Comparison of ENCODE assay signal across 27 cellular contexts in the genomic region with DNA sequence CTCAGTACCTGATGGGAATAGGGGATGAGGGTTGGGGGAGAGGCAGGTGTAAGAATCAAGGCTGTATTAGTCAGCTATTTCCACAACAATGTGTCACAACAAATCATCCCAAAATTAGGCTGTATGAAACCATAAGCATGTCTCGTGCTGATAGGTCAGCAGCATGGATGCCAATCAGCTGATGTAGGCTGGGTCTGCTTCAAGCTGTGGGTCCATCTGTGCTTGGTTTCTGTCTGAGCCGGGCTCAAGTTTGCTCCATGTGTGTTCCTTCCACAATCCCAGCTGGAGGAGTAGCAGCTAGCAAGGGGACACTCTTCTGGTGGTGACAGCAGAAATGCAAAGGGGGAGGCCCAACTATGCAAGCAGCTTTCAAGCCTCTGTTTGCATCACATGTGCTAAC.
"Had no signal": no experiment of that assay in that cellular context is flagged by ENCODE, and none has a peak within 500 bp of the region (broad histone marks: within the 10 kb centered on the region; RNA-seq: fewer than 3 reads in every experiment).

No MANE protein-coding gene starts in this region.

- H3K27me3 ChIP-seq: breast epithelium, dorsolateral prefrontal cortex, gastroesophageal sphincter, hepatocyte, pancreas, sigmoid colon, thyroid gland, upper lobe of left lung, vagina had no signal

- H3K4me1 ChIP-seq: breast epithelium, gastroesophageal sphincter, pancreas, prostate gland, sigmoid colon, vagina had no signal

- H3K27ac Mint-ChIP-seq: activated naive CD4-positive, alpha-beta T cell treated with anti-CD3 and anti-CD28 coated beads, Interleukin-2, amount 50 U/mL, for 24 hours; activated naive CD8-positive, alpha-beta T cell treated with anti-CD3 and anti-CD28 coated beads, Interleukin-2, amount 50 U/mL, for 24 hours; nephron had no signal

- H3K9me3 Mint-ChIP-seq: activated naive CD4-positive, alpha-beta T cell treated with anti-CD3 and anti-CD28 coated beads, Interleukin-2, amount 50 U/mL, for 24 hours; activated naive CD8-positive, alpha-beta T cell treated with anti-CD3 and anti-CD28 coated beads, Interleukin-2, amount 50 U/mL, for 24 hours; nephron had no signal

- H3K4me3 Mint-ChIP-seq: activated naive CD4-positive, alpha-beta T cell treated with anti-CD3 and anti-CD28 coated beads, Interleukin-2, amount 50 U/mL, for 24 hours; activated naive CD8-positive, alpha-beta T cell treated with anti-CD3 and anti-CD28 coated beads, Interleukin-2, amount 50 U/mL, for 24 hours; nephron had no signal

- ATAC-seq: activated naive CD8-positive, alpha-beta T cell treated with anti-CD3 and anti-CD28 coated beads, Interleukin-2, amount 50 U/mL, for 24 hours; gastroesophageal sphincter; left ventricle myocardium superior; mucosa of descending colon; pancreas; stimulated activated naive CD8-positive, alpha-beta T cell treated with anti-CD3 and anti-CD28 coated beads, Interleukin-15, Interleukin-2, amounts not matched to agents 100 U/mL and 50 U/mL, for 24 hours had no signal

- H3K27me3 Mint-ChIP-seq: activated naive CD4-positive, alpha-beta T cell treated with anti-CD3 and anti-CD28 coated beads, Interleukin-2, amount 50 U/mL, for 24 hours had no signal

- H3K9me3 ChIP-seq: breast epithelium, gastroesophageal sphincter, mucosa of descending colon, pancreas, prostate gland, sigmoid colon, thyroid gland, upper lobe of left lung, vagina had no signal

- H3K36me3 ChIP-seq: breast epithelium, prostate gland had no signal

- H3K4me1 Mint-ChIP-seq: nephron had no signal

- H3K4me3 ChIP-seq: breast epithelium, coronary artery, dorsolateral prefrontal cortex, gastroesophageal sphincter, hepatocyte, mucosa of descending colon, pancreas, prostate gland, sigmoid colon, smooth muscle cell, thyroid gland, upper lobe of left lung, vagina had no signal

- H3K79me2 ChIP-seq: hepatocyte had no signal

- H3K4me2 ChIP-seq: hepatocyte, smooth muscle cell had no signal

- H2AFZ ChIP-seq: hepatocyte had no signal

- H3K27ac ChIP-seq: breast epithelium, coronary artery, gastroesophageal sphincter, hepatocyte, pancreas, prostate gland, sigmoid colon, thyroid gland, upper lobe of left lung, vagina had no signal

- DNase-seq: activated CD4-positive, alpha-beta T cell treated with anti-CD3 and anti-CD28 coated beads for 4 hours; activated CD4-positive, alpha-beta T cell treated with anti-CD3 and anti-CD28 coated beads, Interleukin-2, amount 50 U/mL, for 48 hours; activated CD8-positive, alpha-beta memory T cell treated with anti-CD3 and anti-CD28 coated beads for 24 hours; activated naive CD8-positive, alpha-beta T cell treated with anti-CD3 and anti-CD28 coated beads, Interleukin-2, amount 50 U/mL, for 24 hours; activated T-cell treated with anti-CD3 and anti-CD28 coated beads, Interleukin-2, amount 50 U/mL, for 1 hour; effector memory CD4-positive, alpha-beta T cell; islet precursor cell; left ventricle myocardium superior; mucosa of descending colon; pancreas; retina; sigmoid colon; stimulated activated CD4-positive, alpha-beta T cell treated with anti-CD3 and anti-CD28 coated beads, Interleukin-15, amount 100 ng/mL, for 24 hours; stimulated activated CD4-positive, alpha-beta T cell treated with anti-CD3 and anti-CD28 coated beads, Interleukin-2, amount 100 ng/mL, for 24 hours; stimulated activated naive CD8-positive, alpha-beta T cell treated with anti-CD3 and anti-CD28 coated beads, Interleukin-15, Interleukin-2, amounts not matched to agents 100 U/mL and 50 U/mL, for 24 hours; thyroid gland; upper lobe of left lung had no signal

- FAIRE-seq: pancreas had no signal
